8 cellular contexts compared by ENCODE assay signal in the genomic region with DNA sequence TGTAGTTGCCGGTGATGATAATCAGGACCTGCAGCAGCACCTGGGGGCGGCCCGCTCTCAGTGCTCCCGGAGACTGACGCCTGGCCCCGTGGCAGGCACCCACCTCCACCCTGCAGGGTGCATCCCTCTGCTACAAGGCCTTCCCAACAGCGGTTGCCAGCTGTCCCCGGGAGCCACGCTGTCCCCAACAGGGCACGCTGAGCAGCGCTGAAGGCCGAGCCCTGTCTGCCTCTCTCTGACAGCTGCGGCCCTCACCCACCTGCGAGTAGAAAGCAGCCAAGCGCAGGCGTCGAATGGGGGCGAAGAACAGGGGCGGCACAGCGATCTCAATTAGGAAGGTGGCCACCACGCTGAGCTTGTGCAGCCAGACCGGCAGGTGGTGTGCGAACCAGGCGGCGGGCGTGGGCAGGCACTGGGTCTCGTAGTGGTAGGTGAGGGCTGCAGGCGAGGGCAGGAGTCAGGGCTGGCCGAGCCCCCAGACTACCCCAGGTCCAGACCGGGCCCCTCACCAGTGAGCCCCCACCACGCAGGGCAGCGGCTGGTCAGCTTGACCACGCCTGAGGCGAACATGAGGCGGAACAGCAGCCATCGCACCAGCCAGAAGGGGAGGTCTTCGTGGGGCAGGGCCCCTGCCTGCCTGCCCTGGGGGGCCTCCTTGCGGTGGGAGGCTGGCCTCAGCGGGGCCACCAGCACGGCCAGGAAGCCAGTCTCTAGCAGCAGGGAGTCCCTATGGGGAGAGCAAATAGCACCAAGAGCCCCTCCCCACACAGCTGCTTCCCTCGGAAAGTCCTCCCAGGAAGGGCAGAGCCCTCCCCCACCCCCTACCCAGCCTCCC. TPM values are rescaled to one million over a fixed set of nuclear protein-coding genes. Genes with fewer than 3 reads are reported as not detected.
DNase-seq lines count a peak whose midpoint lies in the region; ATAC-seq, FAIRE-seq and TF ChIP-seq lines count a peak whose summit lies in the region.
"Had no signal": no experiment of that assay in that cellular context is flagged by ENCODE, and none has a peak within 500 bp of the region (broad histone marks: within the 10 kb centered on the region; RNA-seq: fewer than 3 reads in every experiment).

No MANE protein-coding gene starts in this region.

- no peak overlapping the region for H2BK5ac ChIP-seq in H1 (ENCODE audit: low read depth, low read length)

- H3K4ac ChIP-seq in H1 (replicated peaks; ENCODE audit: insufficient read length, low read depth, low read length): no peak overlapping the region

- no peak overlapping the region for H3K14ac ChIP-seq in H1 (ENCODE audit: insufficient read length)

- no peak overlapping the region for H3K56ac ChIP-seq in H1 (replicated peaks; ENCODE audit: insufficient read length, low read depth, low read length)

- H3K27me3 ChIP-seq in H1 (replicated peaks in 1 of 4; ENCODE audit: control insufficient read depth in 3 of 4, extremely low read depth in 1 of 4, insufficient read depth in 3 of 4, low read length in 3 of 4): no peaks in the 10 kb centered on the region
- no peaks in the 10 kb centered on the region for H3K27me3 ChIP-seq in thymus (ENCODE audit: control insufficient read depth, insufficient read depth)

- TF ChIP-seq POLR2A in H1 (IDR thresholded peaks at IDR 0.05; ENCODE audit: control extremely low read depth in 1 of 2, low read depth in 2 of 2, low read length in 2 of 2): no peak

- DNase-seq in activated CD8-positive, alpha-beta memory T cell treated with anti-CD3 and anti-CD28 coated beads, Interleukin-2, amount 10 ng/mL, durations not matched to agents 7 days and 5 days: peak; percentile 45
- DNase-seq in activated CD8-positive, alpha-beta memory T cell treated with anti-CD3 and anti-CD28 coated beads, Interleukin-2, amount 50 U/mL, for 48 hours: no peak
- no peak for DNase-seq in H1 (ENCODE audit: low read depth in 1 of 2, low spot score in 2 of 2)
- no peak for DNase-seq in globus pallidus (ENCODE audit: low spot score)
- DNase-seq in amygdala (lab: John Stamatoyannopoulos, UW): no peak
- DNase-seq: effector CD8-positive, alpha-beta T cell had no signal

- peaks cover 0 to 15% (median 0%) of the 10 kb centered on the region in 4 experiments; a peak in 3 of 8 replicates for H3K36me3 ChIP-seq in H1 (ENCODE audit: control insufficient read depth in 2 of 4, insufficient read depth in 4 of 4, low read length in 3 of 4)
- peaks cover 44% of the 10 kb centered on the region for H3K36me3 ChIP-seq in thymus (ENCODE audit: control insufficient read depth, insufficient read depth)

- peaks cover 0 to 18% of the 10 kb centered on the region in 2 experiments; a peak in 2 of 4 replicates for H3K79me2 ChIP-seq in H1 (ENCODE audit: control insufficient read depth in 1 of 2, insufficient read depth in 2 of 2, low read length in 2 of 2)

- H3K9ac ChIP-seq in H1 (replicated peaks in 1 of 4; ENCODE audit: extremely low read depth in 1 of 4, low read depth in 3 of 4, low read length in 3 of 4): no peak overlapping the region

- CTCF ChIA-PET in activated CD8-positive, alpha-beta memory T cell treated with anti-CD3 and anti-CD28 coated beads, Interleukin-2, amount 10 ng/mL, durations not matched to agents 7 days and 5 days (lab: Charles Lee): interaction anchor here (3.1 to 4.1 kb wide), 2 partner anchors 9 to 115 kb away, joined by 21 to 38 read pairs; no protein-coding TSS in a partner anchor
- CTCF ChIA-PET in H1 (lab: Charles Lee; ENCODE audit: partially characterized antibody): interaction anchor here (0.8 to 2.7 kb wide), 4 partner anchors 9 to 21 kb away, joined by 3 to 22 read pairs (median 4); no protein-coding TSS in a partner anchor

- no peak overlapping the region for H2BK20ac ChIP-seq in H1 (ENCODE audit: low read length)

- H2BK120ac ChIP-seq in H1 (replicated peaks; ENCODE audit: low read depth, low read length): no peak overlapping the region

- H3K27ac ChIP-seq in H1 (ENCODE audit: low read depth, low read length): no peak overlapping the region
- H3K27ac ChIP-seq in thymus (ENCODE audit: low read depth): no peak overlapping the region

- H3K23ac ChIP-seq in H1 (ENCODE audit: insufficient read length): no peak overlapping the region

- no peak for TF ChIP-seq EP300 in H1 (IDR thresholded peaks at IDR 0.05; ENCODE audit: borderline replicate concordance in 1 of 2, low read depth in 2 of 2, low read length in 2 of 2)

- H2BK12ac ChIP-seq in H1 (ENCODE audit: low read depth, low read length): no peak overlapping the region

- TF ChIP-seq RAD21 in H1 (IDR thresholded peaks at IDR 0.05 in 1 of 2, conservative IDR thresholded peaks at IDR 0.05 in 1 of 2; ENCODE audit: low read depth in 2 of 2, low read length in 2 of 2): no peak

- H2AFZ ChIP-seq in H1 (ENCODE audit: low read length): no peak overlapping the region

- H3K27me3 Mint-ChIP-seq in activated CD8-positive, alpha-beta memory T cell treated with anti-CD3 and anti-CD28 coated beads, Interleukin-2, amount 10 ng/mL, durations not matched to agents 7 days and 5 days: no peaks in the 10 kb centered on the region

- H3K4me1 ChIP-seq in H1 (replicated peaks in 1 of 4; ENCODE audit: control insufficient read depth in 3 of 4, insufficient read depth in 4 of 4, low read length in 3 of 4) (peaks cover 2 to 8% (median 5%) of the 10 kb centered on the region in 4 experiments), thymus (ENCODE audit: control insufficient read depth, insufficient read depth, low read length) (peaks cover 17% of the 10 kb centered on the region)

- FAIRE-seq in H1 (lab: Jason Lieb, UNC): no peak

- peak overlapping the region; percentile 11; the same call in 1 of the 2 replicates for H4K8ac ChIP-seq in H1 (ENCODE audit: extremely low read depth, insufficient read depth, low read length)

- H3K9me3 Mint-ChIP-seq in activated CD8-positive, alpha-beta memory T cell treated with anti-CD3 and anti-CD28 coated beads, Interleukin-2, amount 10 ng/mL, durations not matched to agents 7 days and 5 days (ENCODE audit: low read depth): no peaks in the 10 kb centered on the region

- no peak overlapping the region for H3K27ac Mint-ChIP-seq in activated CD8-positive, alpha-beta memory T cell treated with anti-CD3 and anti-CD28 coated beads, Interleukin-2, amount 10 ng/mL, durations not matched to agents 7 days and 5 days

- H3K4me2 ChIP-seq in H1 (ENCODE audit: insufficient read depth in 1 of 2, low read depth in 2 of 2, low read length in 2 of 2): peak overlapping the region in 1 of 2 experiments; percentile 65; a peak in 1 of 4 replicates

- WGBS in H1 (ENCODE audit: extremely low coverage in 1 of 2, insufficient coverage in 1 of 2, insufficient read length in 1 of 2, insufficient replicate concordance in 2 of 2, low coverage in 1 of 2, low lambda C conversion rate in 2 of 2, missing lambda C conversion rate in 1 of 2), 2 experiments: 92% methylated on average over 37 of the region's 41 CpGs; no CpG with 5 or more reads in 1 of the 2 experiments
- 95% methylated on average over 41 of the region's 41 CpGs for WGBS in thymus

- no peak for TF ChIP-seq CTCF in H1 (IDR thresholded peaks at IDR 0.05; ENCODE audit: control extremely low read depth in 1 of 3, insufficient read depth in 1 of 3, low read depth in 1 of 3, low read length in 3 of 3)

- H3K4me3 ChIP-seq in H1 (ENCODE audit: extremely low read depth in 1 of 4, insufficient read depth in 2 of 4, low read depth in 3 of 4, low read length in 4 of 4) (peak overlapping the region in 1 of 4 experiments; percentile 100; a peak in 1 of 8 replicates), thymus (ENCODE audit: low read length) (peak overlapping the region; percentile 96)

- H3K4me1 Mint-ChIP-seq in activated CD8-positive, alpha-beta memory T cell treated with anti-CD3 and anti-CD28 coated beads, Interleukin-2, amount 10 ng/mL, durations not matched to agents 7 days and 5 days: peaks cover 24% of the 10 kb centered on the region

- POLR2A ChIA-PET in H1 (lab: Charles Lee; ENCODE audit: partially characterized antibody): interaction anchor here (0.9 to 2.7 kb wide), 3 partner anchors 8 to 24 kb away, joined by 3 to 17 read pairs (median 3); partner anchors contain the start of genes ADM2 and MIOX

- H3K9me3 ChIP-seq in H1 (ENCODE audit: insufficient read depth in 2 of 2, low read depth in 1 of 2, low read length in 1 of 2): no peaks in the 10 kb centered on the region
- no peaks in the 10 kb centered on the region for H3K9me3 ChIP-seq in thymus (ENCODE audit: control insufficient read depth)

- no peak overlapping the region for H2AK5ac ChIP-seq in H1 (ENCODE audit: low read depth, low read length)

- H3K36me3 Mint-ChIP-seq in activated CD8-positive, alpha-beta memory T cell treated with anti-CD3 and anti-CD28 coated beads, Interleukin-2, amount 10 ng/mL, durations not matched to agents 7 days and 5 days: no peaks in the 10 kb centered on the region

- peak overlapping the region; percentile 98 for H3K4me3 Mint-ChIP-seq in activated CD8-positive, alpha-beta memory T cell treated with anti-CD3 and anti-CD28 coated beads, Interleukin-2, amount 10 ng/mL, durations not matched to agents 7 days and 5 days

- no peak for ATAC-seq in activated CD8-positive, alpha-beta memory T cell treated with anti-CD3 and anti-CD28 coated beads, Interleukin-2, amount 10 ng/mL, durations not matched to agents 7 days and 5 days

- H4K20me1 ChIP-seq in H1 (replicated peaks in 1 of 2; ENCODE audit: control insufficient read depth in 1 of 2, insufficient read depth in 2 of 2, low read length in 2 of 2): peaks cover 0 to 18% of the 10 kb centered on the region in 2 experiments

- H3K23me2 ChIP-seq in H1 (ENCODE audit: low read depth, low read length): peaks cover 11% of the 10 kb centered on the region; the same call in 1 of the 2 replicates

- H3K18ac ChIP-seq in H1 (ENCODE audit: extremely low read depth, low read length): no peak overlapping the region

- peaks cover 9% of the 10 kb centered on the region; the same call in 1 of the 2 replicates for H3K79me1 ChIP-seq in H1 (ENCODE audit: low read depth, low read length)

- H4K5ac ChIP-seq in H1 (ENCODE audit: insufficient read length, low read depth, low read length): no peak overlapping the region

- no peak overlapping the region for H2BK15ac ChIP-seq in H1 (ENCODE audit: low read length)

- no peak overlapping the region for H4K91ac ChIP-seq in H1 (replicated peaks; ENCODE audit: insufficient read length, low read length)

RNA-seq across cellular contexts. Expression of gene LMF2, which starts 1.5 kb away (rescaled TPM):
- 100 to 1,000 TPM in 1 of 2 experiments, 10 to 100 TPM in 1; 98.6 to 138 TPM for total RNA-seq in activated CD8-positive, alpha-beta memory T cell treated with anti-CD3 and anti-CD28 coated beads, Interleukin-2, amount 10 ng/mL, durations not matched to agents 7 days and 5 days
- 31.3 and 34.3 TPM in 2 replicates for total RNA-seq in H1 (2021; fragmentation: NEBNext Ultra II Directional; extraction: Animal tissue kit (Norgen Biotek cat#: 25700))
- polyA plus RNA-seq in H1 (2011; rRNA removed): 62.9 and 80.4 TPM in 2 replicates
- polyA plus RNA-seq in H1 (2011; cell fraction: cytosol; rRNA removed): 49.9 TPM
- polyA plus RNA-seq in H1 (2011; cell fraction: nucleus; rRNA removed): 250 TPM
- polyA plus RNA-seq in H1 (2012, experiment 1 of 2): 18.2 to 38.1 TPM (median 36.3 TPM) in 4 replicates
- 28.8 TPM for polyA plus RNA-seq in H1 (2012, experiment 2 of 2)
- polyA plus RNA-seq in H1 (2013, experiment 1 of 2): 42.9 TPM
- polyA plus RNA-seq in H1 (2013, experiment 2 of 2): 40.7 TPM
- polyA minus RNA-seq in H1 (2011; rRNA and poly(A)+ RNA removed): 11.2 and 19.4 TPM in 2 replicates
- polyA minus RNA-seq in H1 (2011; cell fraction: cytosol; rRNA and poly(A)+ RNA removed): 26.9 TPM
- 43.0 TPM for polyA minus RNA-seq in H1 (2011; cell fraction: nucleus; rRNA and poly(A)+ RNA removed)
- 90.2 TPM for polyA plus RNA-seq in thymus

RNA-seq across cellular contexts. Expression of gene NCAPH2, which starts 2.0 kb away (rescaled TPM):
- total RNA-seq in activated CD8-positive, alpha-beta memory T cell treated with anti-CD3 and anti-CD28 coated beads, Interleukin-2, amount 10 ng/mL, durations not matched to agents 7 days and 5 days: 100 to 1,000 TPM; 136 to 181 TPM
- 62.2 and 70.4 TPM in 2 replicates for total RNA-seq in H1 (2021; fragmentation: NEBNext Ultra II Directional; extraction: Animal tissue kit (Norgen Biotek cat#: 25700))
- polyA plus RNA-seq in H1 (2011; rRNA removed) (73.8 and 81.6 TPM in 2 replicates), thymus (40.8 TPM)
- polyA plus RNA-seq in H1 (2011; cell fraction: cytosol; rRNA removed): 69.3 TPM
- polyA plus RNA-seq in H1 (2011; cell fraction: nucleus; rRNA removed): 122 TPM
- 40.8 to 68.5 TPM (median 62.3 TPM) in 4 replicates for polyA plus RNA-seq in H1 (2012, experiment 1 of 2)
- polyA plus RNA-seq in H1 (2012, experiment 2 of 2): 53.6 TPM
- polyA plus RNA-seq in H1 (2013, experiment 1 of 2): 24.8 TPM
- 23.7 TPM for polyA plus RNA-seq in H1 (2013, experiment 2 of 2)
- polyA minus RNA-seq in H1 (2011; rRNA and poly(A)+ RNA removed): 33.5 and 33.6 TPM in 2 replicates
- 39.4 TPM for polyA minus RNA-seq in H1 (2011; cell fraction: cytosol; rRNA and poly(A)+ RNA removed)
- polyA minus RNA-seq in H1 (2011; cell fraction: nucleus; rRNA and poly(A)+ RNA removed): 33.5 TPM

RNA-seq across cellular contexts. Expression of gene MIOX, which starts 19.3 kb away (rescaled TPM):
- total RNA-seq in activated CD8-positive, alpha-beta memory T cell treated with anti-CD3 and anti-CD28 coated beads, Interleukin-2, amount 10 ng/mL, durations not matched to agents 7 days and 5 days: under 1 TPM; 0.23 to 0.61 TPM
- total RNA-seq in H1 (2021; fragmentation: NEBNext Ultra II Directional; extraction: Animal tissue kit (Norgen Biotek cat#: 25700)): 0.30 and 0.33 TPM in 2 replicates
- polyA plus RNA-seq in H1 (2011; rRNA removed) (0.32 and 0.57 TPM in 2 replicates), thymus (1.7 TPM)
- polyA plus RNA-seq in H1 (2011; cell fraction: cytosol; rRNA removed): 0.30 TPM
- 1.6 TPM for polyA plus RNA-seq in H1 (2011; cell fraction: nucleus; rRNA removed)
- 0.44 to 0.54 TPM (median 0.48 TPM) in 3 of 4 replicates, not detected in the other for polyA plus RNA-seq in H1 (2012, experiment 1 of 2)
- not detected for polyA plus RNA-seq in H1 (2012, experiment 2 of 2)
- polyA plus RNA-seq in H1 (2013, experiment 1 of 2): 0.10 TPM
- 0.15 TPM for polyA plus RNA-seq in H1 (2013, experiment 2 of 2)
- 0.32 TPM in 1 of 2 replicates, not detected in the other for polyA minus RNA-seq in H1 (2011; rRNA and poly(A)+ RNA removed)
- polyA minus RNA-seq in H1 (2011; cell fraction: cytosol; rRNA and poly(A)+ RNA removed): not detected
- polyA minus RNA-seq in H1 (2011; cell fraction: nucleus; rRNA and poly(A)+ RNA removed): not detected
- total RNA-seq: M059J had no signal

RNA-seq across cellular contexts. Expression of gene SCO2, which starts 19.4 kb away (rescaled TPM):
- 10 to 100 TPM in 1 of 2 experiments, 1 to 10 TPM in 1; 9.1 to 11.6 TPM for total RNA-seq in activated CD8-positive, alpha-beta memory T cell treated with anti-CD3 and anti-CD28 coated beads, Interleukin-2, amount 10 ng/mL, durations not matched to agents 7 days and 5 days
- 2.2 TPM in 1 of 2 replicates, not detected in the other for total RNA-seq in H1 (2021; fragmentation: NEBNext Ultra II Directional; extraction: Animal tissue kit (Norgen Biotek cat#: 25700))
- 2.0 and 2.5 TPM in 2 replicates for polyA plus RNA-seq in H1 (2011; rRNA removed)
- polyA plus RNA-seq in H1 (2011; cell fraction: cytosol; rRNA removed): 0.54 TPM
- polyA plus RNA-seq in H1 (2011; cell fraction: nucleus; rRNA removed): 1.8 TPM
- polyA plus RNA-seq in H1 (2012, experiment 1 of 2): 0.31 to 1.3 TPM (median 0.68 TPM) in 3 of 4 replicates, not detected in the other
- 1.3 TPM for polyA plus RNA-seq in H1 (2012, experiment 2 of 2)
- polyA plus RNA-seq in H1 (2013, experiment 1 of 2): 0.10 TPM
- polyA plus RNA-seq in H1 (2013, experiment 2 of 2): not detected
- polyA minus RNA-seq in H1 (2011; rRNA and poly(A)+ RNA removed): not detected in 2 replicates
- not detected for polyA minus RNA-seq in H1 (2011; cell fraction: cytosol; rRNA and poly(A)+ RNA removed)
- polyA minus RNA-seq in H1 (2011; cell fraction: nucleus; rRNA and poly(A)+ RNA removed): 2.1 TPM
- 9.8 TPM for polyA plus RNA-seq in thymus

RNA-seq across cellular contexts. Expression of gene TYMP, which starts 23.8 kb away (rescaled TPM):
- total RNA-seq in activated CD8-positive, alpha-beta memory T cell treated with anti-CD3 and anti-CD28 coated beads, Interleukin-2, amount 10 ng/mL, durations not matched to agents 7 days and 5 days: 100 to 1,000 TPM in 1 of 2 experiments, 10 to 100 TPM in 1; 93.1 to 108 TPM
- 0.43 and 0.46 TPM in 2 replicates for total RNA-seq in H1 (2021; fragmentation: NEBNext Ultra II Directional; extraction: Animal tissue kit (Norgen Biotek cat#: 25700))
- polyA plus RNA-seq in H1 (2011; rRNA removed) (0.48 and 0.83 TPM in 2 replicates), thymus (156 TPM)
- 0.58 TPM for polyA plus RNA-seq in H1 (2011; cell fraction: cytosol; rRNA removed)
- polyA plus RNA-seq in H1 (2011; cell fraction: nucleus; rRNA removed): 1.6 TPM
- 0.40 to 0.65 TPM (median 0.51 TPM) in 4 replicates for polyA plus RNA-seq in H1 (2012, experiment 1 of 2)
- polyA plus RNA-seq in H1 (2012, experiment 2 of 2): 0.16 TPM
- 0.47 TPM for polyA plus RNA-seq in H1 (2013, experiment 1 of 2)
- polyA plus RNA-seq in H1 (2013, experiment 2 of 2): 0.39 TPM
- 0.28 TPM in 1 of 2 replicates, not detected in the other for polyA minus RNA-seq in H1 (2011; rRNA and poly(A)+ RNA removed)
- polyA minus RNA-seq in H1 (2011; cell fraction: cytosol; rRNA and poly(A)+ RNA removed): not detected
- polyA minus RNA-seq in H1 (2011; cell fraction: nucleus; rRNA and poly(A)+ RNA removed): 0.90 TPM
